ENCODE assay signal across 25 cellular contexts in genomic region chr2:96542357-96542977, GRCh38. TPM values are rescaled to one million over a fixed set of nuclear protein-coding genes. Genes with fewer than 3 reads are reported as not detected.
DNase-seq lines count a peak whose midpoint lies in the region; ATAC-seq, FAIRE-seq and TF ChIP-seq lines count a peak whose summit lies in the region.
"Had no signal": no experiment of that assay in that cellular context is flagged by ENCODE, and none has a peak within 500 bp of the region (broad histone marks: within the 10 kb centered on the region; RNA-seq: fewer than 3 reads in every experiment).

No MANE protein-coding gene starts in this region.

- no peak for ATAC-seq in activated CD4-positive, alpha-beta T cell treated with anti-CD3 and anti-CD28 coated beads for 36 hours
- no peak for ATAC-seq in CD8-positive, alpha-beta T cell
- no peak for ATAC-seq in GM12878
- no peak for ATAC-seq in natural killer cell treated with Interleukin-12 subunit alpha and Interleukin-12 subunit beta and Interleukin-15 and Interleukin-18, amount 100 ng/mL, for 72 hours
- ATAC-seq: foreskin keratinocyte, left lung, right lobe of liver had no signal

- no peaks in the 10 kb centered on the region for H3K27me3 Mint-ChIP-seq in activated CD4-positive, alpha-beta T cell treated with anti-CD3 and anti-CD28 coated beads for 36 hours
- H3K27me3 Mint-ChIP-seq in CD8-positive, alpha-beta T cell (ENCODE audit: low read depth) = no peaks in the 10 kb centered on the region
- no peaks in the 10 kb centered on the region for H3K27me3 Mint-ChIP-seq in natural killer cell treated with Interleukin-12 subunit alpha and Interleukin-12 subunit beta and Interleukin-15 and Interleukin-18, amount 100 ng/mL, for 72 hours
- H3K27me3 Mint-ChIP-seq in Caco-2 (ENCODE audit: insufficient read depth, unreplicated experiment) = no peaks in the 10 kb centered on the region

- H3K27me3 ChIP-seq in CD8-positive, alpha-beta T cell (ENCODE audit: insufficient read depth, low read length) = no peaks in the 10 kb centered on the region
- H3K27me3 ChIP-seq in GM12878 (replicated peaks in 1 of 2; ENCODE audit: control insufficient read depth in 2 of 2, insufficient read depth in 2 of 2, low read length in 1 of 2) (no peaks in the 10 kb centered on the region), Caco-2 (replicated peaks; ENCODE audit: control insufficient read depth, insufficient read depth, low read length) (no peaks in the 10 kb centered on the region)
- H3K27me3 ChIP-seq: foreskin keratinocyte, left lung, right lobe of liver had no signal

- no peak for TF ChIP-seq EP300 in GM12878 (IDR thresholded peaks at IDR 0.05; ENCODE audit: borderline replicate concordance in 1 of 2, control insufficient read depth in 1 of 2, low read depth in 2 of 2, low read length in 2 of 2)

- peak overlapping the region; percentile 22 for H3K4me3 Mint-ChIP-seq in activated CD4-positive, alpha-beta T cell treated with anti-CD3 and anti-CD28 coated beads for 36 hours
- no peak overlapping the region for H3K4me3 Mint-ChIP-seq in CD8-positive, alpha-beta T cell
- peak overlapping the region; percentile 10 for H3K4me3 Mint-ChIP-seq in natural killer cell treated with Interleukin-12 subunit alpha and Interleukin-12 subunit beta and Interleukin-15 and Interleukin-18, amount 100 ng/mL, for 72 hours
- H3K4me3 Mint-ChIP-seq in Caco-2 (ENCODE audit: unreplicated experiment) = no peak overlapping the region
- H3K4me3 Mint-ChIP-seq: activated naive CD8-positive, alpha-beta T cell treated with anti-CD3 and anti-CD28 coated beads, Interleukin-2, amount 10 ng/mL, durations not matched to agents 7 days and 5 days; mesothelial cell of epicardium; nephron had no signal

- in situ Hi-C loops in GM12878 (cut with MboI) = no loop called here

- peaks cover 83% of the 10 kb centered on the region for H3K4me1 Mint-ChIP-seq in activated CD4-positive, alpha-beta T cell treated with anti-CD3 and anti-CD28 coated beads for 36 hours
- peaks cover 77% of the 10 kb centered on the region for H3K4me1 Mint-ChIP-seq in CD8-positive, alpha-beta T cell (ENCODE audit: low read depth)
- H3K4me1 Mint-ChIP-seq in natural killer cell treated with Interleukin-12 subunit alpha and Interleukin-12 subunit beta and Interleukin-15 and Interleukin-18, amount 100 ng/mL, for 72 hours (ENCODE audit: low read depth in 2 of 2) = peaks cover 70% of the 10 kb centered on the region in 2 donors
- no peaks in the 10 kb centered on the region for H3K4me1 Mint-ChIP-seq in Caco-2 (ENCODE audit: low read depth, unreplicated experiment)

- peaks cover 90% of the 10 kb centered on the region for H3K79me2 ChIP-seq in GM12878 (ENCODE audit: control insufficient read depth, insufficient read depth, low read length)
- H3K79me2 ChIP-seq: parathyroid adenoma had no signal

- intact Hi-C loops in activated CD4-positive, alpha-beta T cell treated with anti-CD3 and anti-CD28 coated beads for 36 hours (cut with DNase I, micrococcal nuclease) = no loop called here
- intact Hi-C loops in CD8-positive, alpha-beta T cell (cut with DNase I, micrococcal nuclease) = no loop called here
- intact Hi-C loops in GM12878 (cut with micrococcal nuclease; ENCODE audit: unreplicated experiment) = no loop called here
- intact Hi-C loops in Caco-2 (cut with micrococcal nuclease; ENCODE audit: unreplicated experiment) = no loop called here

- H3K9me3 Mint-ChIP-seq in activated CD4-positive, alpha-beta T cell treated with anti-CD3 and anti-CD28 coated beads for 36 hours (ENCODE audit: low read depth) = no peaks in the 10 kb centered on the region
- no peaks in the 10 kb centered on the region for H3K9me3 Mint-ChIP-seq in CD8-positive, alpha-beta T cell
- no peaks in the 10 kb centered on the region for H3K9me3 Mint-ChIP-seq in natural killer cell treated with Interleukin-12 subunit alpha and Interleukin-12 subunit beta and Interleukin-15 and Interleukin-18, amount 100 ng/mL, for 72 hours
- no peaks in the 10 kb centered on the region for H3K9me3 Mint-ChIP-seq in Caco-2 (ENCODE audit: unreplicated experiment)
- H3K9me3 Mint-ChIP-seq: activated naive CD8-positive, alpha-beta T cell treated with anti-CD3 and anti-CD28 coated beads, Interleukin-2, amount 10 ng/mL, durations not matched to agents 7 days and 5 days had no signal

- peak overlapping the region; percentile 39 for H3K27ac Mint-ChIP-seq in activated CD4-positive, alpha-beta T cell treated with anti-CD3 and anti-CD28 coated beads for 36 hours
- peak overlapping the region; percentile 50 for H3K27ac Mint-ChIP-seq in CD8-positive, alpha-beta T cell
- H3K27ac Mint-ChIP-seq in natural killer cell treated with Interleukin-12 subunit alpha and Interleukin-12 subunit beta and Interleukin-15 and Interleukin-18, amount 100 ng/mL, for 72 hours = no peak overlapping the region
- no peak overlapping the region for H3K27ac Mint-ChIP-seq in Caco-2 (ENCODE audit: unreplicated experiment)
- H3K27ac Mint-ChIP-seq: activated naive CD8-positive, alpha-beta T cell treated with anti-CD3 and anti-CD28 coated beads, Interleukin-2, amount 10 ng/mL, durations not matched to agents 7 days and 5 days; mesothelial cell of epicardium; nephron had no signal

- no peak overlapping the region for H3K4me3 ChIP-seq in CD8-positive, alpha-beta T cell (ENCODE audit: low read depth, low read length)
- H3K4me3 ChIP-seq in GM12878 (no peak overlapping the region; the same call in 1 of the 2 replicates), Caco-2 (ENCODE audit: low read depth, low read length) (no peak overlapping the region)
- H3K4me3 ChIP-seq: left lung, right lobe of liver had no signal

- no peak overlapping the region for H3K9ac ChIP-seq in GM12878 (ENCODE audit: control insufficient read depth, insufficient read depth, low read length)
- H3K9ac ChIP-seq: parathyroid adenoma had no signal

- TF ChIP-seq RAD21 in GM12878 (IDR thresholded peaks at IDR 0.05; ENCODE audit: insufficient read depth, low read depth, low read length) = no peak

- TF ChIP-seq CTCF in CD8-positive, alpha-beta T cell (IDR thresholded peaks at IDR 0.05) = no peak
- TF ChIP-seq CTCF in GM12878 (IDR thresholded peaks at IDR 0.05 in 2 of 3, conservative IDR thresholded peaks at IDR 0.05 in 1 of 3; ENCODE audit: control insufficient read depth in 2 of 3, extremely low read depth in 1 of 3, insufficient read depth in 1 of 3, low read depth in 3 of 3, low read length in 3 of 3) = no peak
- TF ChIP-seq CTCF in Caco-2 (IDR thresholded peaks at IDR 0.05; ENCODE audit: insufficient read depth in 1 of 2, low read depth in 1 of 2, low read length in 1 of 2, severe bottlenecking in 1 of 2, unreplicated experiment in 1 of 2) = no peak

- FAIRE-seq in GM12878 (lab: Jason Lieb, UNC) = no peak

- SMC1A ChIA-PET in GM12878 (lab: Charles Lee; ENCODE audit: uncharacterized antibody, unreplicated experiment) = interaction anchor here (1.0 to 1.5 kb wide), 3 partner anchors 9 to 220 kb away, joined by 3 to 5 read pairs (median 3); no protein-coding TSS in a partner anchor

- H3K36me3 ChIP-seq in CD8-positive, alpha-beta T cell (ENCODE audit: insufficient read depth, low read length) = peaks cover 32% of the 10 kb centered on the region
- H3K36me3 ChIP-seq in GM12878 (ENCODE audit: control insufficient read depth in 2 of 2, insufficient read depth in 2 of 2, low read length in 1 of 2) (peaks cover 14 to 33% of the 10 kb centered on the region in 2 experiments), Caco-2 (ENCODE audit: control insufficient read depth, insufficient read depth, low read length) (no peaks in the 10 kb centered on the region)
- H3K36me3 ChIP-seq: right lobe of liver had no signal

- 71% methylated on average over 8 of the region's 8 CpGs for WGBS in GM12878 (ENCODE audit: insufficient coverage, insufficient replicate concordance, low lambda C conversion rate, missing lambda C conversion rate)

- peaks cover 84% of the 10 kb centered on the region for H3K4me1 ChIP-seq in CD8-positive, alpha-beta T cell (ENCODE audit: insufficient read depth, low read length)
- H3K4me1 ChIP-seq in GM12878 (ENCODE audit: control insufficient read depth, insufficient read depth, low read length) = peaks cover 13% of the 10 kb centered on the region
- peaks cover 5% of the 10 kb centered on the region for H3K4me1 ChIP-seq in Caco-2
- H3K4me1 ChIP-seq: parathyroid adenoma, right lobe of liver had no signal

- H3K36me3 Mint-ChIP-seq in activated CD4-positive, alpha-beta T cell treated with anti-CD3 and anti-CD28 coated beads for 36 hours (ENCODE audit: low read depth) = peaks cover 94% of the 10 kb centered on the region
- peaks cover 68% of the 10 kb centered on the region for H3K36me3 Mint-ChIP-seq in CD8-positive, alpha-beta T cell
- H3K36me3 Mint-ChIP-seq in natural killer cell treated with Interleukin-12 subunit alpha and Interleukin-12 subunit beta and Interleukin-15 and Interleukin-18, amount 100 ng/mL, for 72 hours = peaks cover 17% of the 10 kb centered on the region
- H3K36me3 Mint-ChIP-seq in Caco-2 (ENCODE audit: insufficient read depth, unreplicated experiment) = no peaks in the 10 kb centered on the region

- POLR2A ChIA-PET in activated CD4-positive, alpha-beta T cell treated with anti-CD3 and anti-CD28 coated beads for 36 hours (lab: Charles Lee) = interaction anchor here (6.0 kb wide), 1 partner anchor 14 kb away, joined by 144 read pairs; no protein-coding TSS in a partner anchor
- POLR2A ChIA-PET in CD8-positive, alpha-beta T cell (lab: Charles Lee) = interaction anchor here (1.3 kb wide), 1 partner anchor 12 kb away, joined by 3 read pairs; no protein-coding TSS in a partner anchor
- POLR2A ChIA-PET in GM12878 (lab: Charles Lee) (interaction anchor here (2.0 to 8.1 kb wide), 2 partner anchors 12 to 13 kb away, joined by 6 to 106 read pairs; no protein-coding TSS in a partner anchor), Caco-2 (lab: Charles Lee) (no interaction called here)

- no peak overlapping the region for H3K27ac ChIP-seq in CD8-positive, alpha-beta T cell (ENCODE audit: low read depth, low read length)
- no peak overlapping the region for H3K27ac ChIP-seq in GM12878 (ENCODE audit: control insufficient read depth, insufficient read depth)
- H3K27ac ChIP-seq: foreskin keratinocyte, left lung, parathyroid adenoma, right lobe of liver, RWPE1 had no signal

- RAD21 ChIA-PET in GM12878 (lab: Charles Lee; ENCODE audit: unreplicated experiment) = interaction anchor here (1.2 to 4.0 kb wide), 3 partner anchors 12 to 16 kb away, joined by 3 to 27 read pairs (median 5); no protein-coding TSS in a partner anchor

- peaks cover 26% of the 10 kb centered on the region for H4K20me1 ChIP-seq in GM12878 (ENCODE audit: control insufficient read depth, insufficient read depth)

- CTCF ChIA-PET in activated CD4-positive, alpha-beta T cell treated with anti-CD3 and anti-CD28 coated beads for 36 hours (lab: Charles Lee) = interaction anchor here (1.0 to 9.2 kb wide), 3 partner anchors 13 to 317 kb away, joined by 3 to 95 read pairs (median 4); no protein-coding TSS in a partner anchor
- CTCF ChIA-PET in CD8-positive, alpha-beta T cell (lab: Charles Lee) = interaction anchor here (5.2 to 9.6 kb wide), 3 partner anchors 12 to 33 kb away, joined by 27 to 90 read pairs (median 47); no protein-coding TSS in a partner anchor
- CTCF ChIA-PET in GM12878 (lab: Yijun Ruan, JAX) (interaction anchor here (0.6 to 8.1 kb wide), 3 partner anchors 11 to 33 kb away, joined by 3 to 64 read pairs (median 4); no protein-coding TSS in a partner anchor), Caco-2 (lab: Charles Lee) (interaction anchor here (1.0 kb wide), 1 partner anchor 12 kb away, joined by 3 read pairs; no protein-coding TSS in a partner anchor)

- TF ChIP-seq POLR2A in GM12878 (IDR thresholded peaks at IDR 0.05; ENCODE audit: low read depth, low read length) = no peak

- no peak for DNase-seq in activated CD4-positive, alpha-beta T cell treated with anti-CD3 and anti-CD28 coated beads for 36 hours
- no peak for DNase-seq in activated CD4-positive, alpha-beta T cell treated with anti-CD3 and anti-CD28 coated beads, Interleukin-2, amount 50 U/mL, for 4 hours
- no peak for DNase-seq in CD8-positive, alpha-beta T cell
- DNase-seq in GM12878 (ENCODE audit: low read depth, low spot score) = no peak
- no peak for DNase-seq in natural killer cell treated with Interleukin-12 subunit alpha and Interleukin-12 subunit beta and Interleukin-15 and Interleukin-18, amount 100 ng/mL, for 72 hours (ENCODE audit: low spot score)
- DNase-seq in mesenteric fat pad (ENCODE audit: low spot score) = no peak
- DNase-seq in Caco-2 = no peak
- no peak for DNase-seq in activated effector memory CD4-positive, alpha-beta T cell treated with anti-CD3 and anti-CD28 coated beads, Interleukin-2, amount 50 U/mL, for 16 hours
- DNase-seq: 8988T; activated CD4-positive, alpha-beta T cell treated with anti-CD3 and anti-CD28 coated beads, Interleukin-2, amount 50 U/mL, for 48 hours; activated naive CD8-positive, alpha-beta T cell treated with anti-CD3 and anti-CD28 coated beads, Interleukin-2, amount 10 ng/mL, durations not matched to agents 7 days and 5 days; DMS79; effector CD4-positive, alpha-beta T cell; foreskin keratinocyte; NCI-H1105; NCI-H1930; NCI-H2227 treated with DMSO at 0.1 percent for 48 hours; NCI-H69; right lobe of liver; trophoblast cell had no signal

- no peaks in the 10 kb centered on the region for H3K9me3 ChIP-seq in CD8-positive, alpha-beta T cell (ENCODE audit: low read length)
- H3K9me3 ChIP-seq in GM12878 (replicated peaks; ENCODE audit: control insufficient read depth, insufficient read depth, low read length) (no peaks in the 10 kb centered on the region; the same call in 2 of the 3 replicates), Caco-2 (peaks cover 6% of the 10 kb centered on the region; the same call in 1 of the 2 replicates)
- H3K9me3 ChIP-seq: left lung, right lobe of liver had no signal

- H3K4me2 ChIP-seq in GM12878 (ENCODE audit: control insufficient read depth, insufficient read depth) = no peak overlapping the region

- no peak overlapping the region for H2AFZ ChIP-seq in GM12878 (ENCODE audit: control insufficient read depth, low read depth, low read length)
- H2AFZ ChIP-seq: parathyroid adenoma had no signal

- no TSS peak for BruUV-seq in GM12878 (replicated peaks; lab: Mats Ljungman, UMichigan)
- BruUV-seq in Caco-2 (replicated peaks; lab: Mats Ljungman, UMichigan) = no TSS peak

RNA-seq across cellular contexts. Expression of gene ARID5A, which starts 5.9 kb away (rescaled TPM):
- total RNA-seq in activated CD4-positive, alpha-beta T cell treated with anti-CD3 and anti-CD28 coated beads for 36 hours = 100 to 1,000 TPM; 179 to 191 TPM
- total RNA-seq in CD8-positive, alpha-beta T cell = 100 to 1,000 TPM; 408 to 413 TPM
- total RNA-seq in GM12878 (2013; cell fraction: nucleolus; rRNA removed) = 85.2 and 91.3 TPM in 2 replicates
- 46.2 and 46.8 TPM in 2 replicates for total RNA-seq in GM12878 (2014; rRNA removed)
- total RNA-seq in GM12878 (2014; rRNA removed; fragmentation: Illumina TruSeq; extraction: Trizol) = 22.2 and 25.3 TPM in 2 replicates
- 82.7 and 87.9 TPM in 2 replicates for total RNA-seq in GM12878 (2021)
- 16.0 TPM for polyA plus RNA-seq in GM12878 (2011; ENCODE audit: low read depth)
- polyA plus RNA-seq in GM12878 (2011; rRNA removed) = 13.3 and 28.5 TPM in 2 replicates
- 39.3 and 54.4 TPM in 2 replicates for polyA plus RNA-seq in GM12878 (2011; cell fraction: cytosol; rRNA removed)
- polyA plus RNA-seq in GM12878 (2011; cell fraction: nucleus; rRNA removed) = 160 and 161 TPM in 2 replicates
- 47.3 and 50.2 TPM in 2 replicates for polyA plus RNA-seq in GM12878 (2012)
- polyA plus RNA-seq in GM12878 (2014; fragmentation: Illumina TruSeq; extraction: Trizol) = 3.1 and 18.1 TPM in 2 replicates
- 1 to 10 TPM in 1 of 2 experiments, under 1 TPM in 1; 0.76 to 3.8 TPM for polyA plus RNA-seq in GM12878 (2014; fragmentation: Nextera tagmentation; extraction: Ambion mirVana)
- 79.3 and 83.3 TPM in 2 replicates for polyA plus RNA-seq in GM12878 (2014; rRNA removed)
- 10 to 100 TPM; 76.2 to 87.1 TPM for polyA plus RNA-seq in GM12878 (2016; fragmentation: Nextera tagmentation; extraction: Ambion mirVana)
- 12.7 and 34.9 TPM in 2 replicates for polyA minus RNA-seq in GM12878 (2011; rRNA and poly(A)+ RNA removed)
- 26.1 and 28.5 TPM in 2 replicates for polyA minus RNA-seq in GM12878 (2011; cell fraction: cytosol; rRNA and poly(A)+ RNA removed)
- polyA minus RNA-seq in GM12878 (2011; cell fraction: nucleus; rRNA and poly(A)+ RNA removed) = 22.6 and 34.3 TPM in 2 replicates
- total RNA-seq in natural killer cell treated with Interleukin-12 subunit alpha and Interleukin-12 subunit beta and Interleukin-15 and Interleukin-18, amount 100 ng/mL, for 72 hours = 100 to 1,000 TPM in 1 of 2 donors, 10 to 100 TPM in 1; 81.4 to 115 TPM
- total RNA-seq in mesenteric fat pad = 50.9 TPM
- 3.0 and 3.3 TPM in 2 replicates for total RNA-seq in Caco-2 (2022)

RNA-seq across cellular contexts. Expression of gene NEURL3, which starts 37.3 kb away (rescaled TPM):
- under 1 TPM; 0.33 to 0.41 TPM for total RNA-seq in activated CD4-positive, alpha-beta T cell treated with anti-CD3 and anti-CD28 coated beads for 36 hours
- not detected for total RNA-seq in CD8-positive, alpha-beta T cell
- 2.2 and 2.9 TPM in 2 replicates for total RNA-seq in GM12878 (2013; cell fraction: nucleolus; rRNA removed)
- total RNA-seq in GM12878 (2014; rRNA removed) (0.85 and 0.98 TPM in 2 replicates), GM12878 (2014; rRNA removed; fragmentation: Illumina TruSeq; extraction: Trizol) (0.09 and 0.31 TPM in 2 replicates), GM12878 (2021) (0.44 and 0.72 TPM in 2 replicates), mesenteric fat pad (not detected), Caco-2 (2022) (3.1 and 4.2 TPM in 2 replicates)
- 0.16 TPM for polyA plus RNA-seq in GM12878 (2011; ENCODE audit: low read depth)
- polyA plus RNA-seq in GM12878 (2011; rRNA removed) (4.4 and 6.3 TPM in 2 replicates), GM12878 (2014; fragmentation: Illumina TruSeq; extraction: Trizol) (0.10 TPM in 1 of 2 replicates, not detected in the other), GM12878 (2014; fragmentation: Nextera tagmentation; extraction: Ambion mirVana) (under 1 TPM; 0.03 to 0.07 TPM), GM12878 (2014; rRNA removed) (0.39 and 0.51 TPM in 2 replicates), GM12878 (2016; fragmentation: Nextera tagmentation; extraction: Ambion mirVana) (under 1 TPM; 0.55 to 0.79 TPM)
- 6.6 and 7.9 TPM in 2 replicates for polyA plus RNA-seq in GM12878 (2011; cell fraction: cytosol; rRNA removed)
- polyA plus RNA-seq in GM12878 (2011; cell fraction: nucleus; rRNA removed) = 7.3 and 12.0 TPM in 2 replicates
- 0.42 and 0.72 TPM in 2 replicates for polyA plus RNA-seq in GM12878 (2012)
- polyA minus RNA-seq in GM12878 (2011; rRNA and poly(A)+ RNA removed) = 1.9 and 2.2 TPM in 2 replicates
- 0.52 and 1.2 TPM in 2 replicates for polyA minus RNA-seq in GM12878 (2011; cell fraction: cytosol; rRNA and poly(A)+ RNA removed)
- 0.96 and 1.3 TPM in 2 replicates for polyA minus RNA-seq in GM12878 (2011; cell fraction: nucleus; rRNA and poly(A)+ RNA removed)
- total RNA-seq in natural killer cell treated with Interleukin-12 subunit alpha and Interleukin-12 subunit beta and Interleukin-15 and Interleukin-18, amount 100 ng/mL, for 72 hours = under 1 TPM in 1 of 2 donors, not detected in 1; 0.64 TPM
- total RNA-seq: foreskin keratinocyte had no signal
- polyA plus RNA-seq: foreskin keratinocyte had no signal

Comparison
In these comparisons a context has a peak if more than half of its experiments do, and no peak if none do; other contexts are left out.
1. H3K27ac Mint-ChIP-seq: peak in activated CD4-positive, alpha-beta T cell treated with anti-CD3 and anti-CD28 coated beads for 36 hours (single experiment) and CD8-positive, alpha-beta T cell (single experiment); none in natural killer cell treated with Interleukin-12 subunit alpha and Interleukin-12 subunit beta and Interleukin-15 and Interleukin-18, amount 100 ng/mL, for 72 hours (0 of 2) and Caco-2 (single experiment).
2. H3K4me3 Mint-ChIP-seq: peak in activated CD4-positive, alpha-beta T cell treated with anti-CD3 and anti-CD28 coated beads for 36 hours (single experiment) and natural killer cell treated with Interleukin-12 subunit alpha and Interleukin-12 subunit beta and Interleukin-15 and Interleukin-18, amount 100 ng/mL, for 72 hours (single experiment); none in CD8-positive, alpha-beta T cell (single experiment) and Caco-2 (single experiment).